Comparison of ENCODE assay signal across 17 cellular contexts in the genomic region with DNA sequence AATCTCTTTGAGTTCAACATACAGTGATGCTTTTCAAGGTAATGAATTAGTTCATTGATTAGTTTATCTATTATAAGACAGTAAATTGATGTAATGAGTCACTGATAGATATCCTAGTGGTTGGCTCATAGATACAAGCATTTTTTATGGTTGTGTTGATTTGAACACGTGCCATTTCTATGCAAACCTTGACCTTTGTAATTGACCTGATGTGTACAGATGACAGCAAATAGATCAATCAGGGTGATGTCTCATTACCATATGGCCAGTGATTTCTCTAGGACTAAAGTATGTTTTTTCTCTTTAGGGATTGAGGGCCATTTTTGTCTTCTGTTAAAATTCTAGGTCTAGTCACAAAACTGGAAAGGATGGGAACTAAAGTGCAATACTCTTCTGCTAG.
DNase-seq lines count a peak whose midpoint lies in the region; ATAC-seq and TF ChIP-seq lines count a peak whose summit lies in the region.
"Had no signal": no experiment of that assay in that cellular context is flagged by ENCODE, and none has a peak within 500 bp of the region (broad histone marks: within the 10 kb centered on the region; RNA-seq: fewer than 3 reads in every experiment).

No MANE protein-coding gene starts in this region.

- DNase-seq in NCI-H748 (lab: John Stamatoyannopoulos, UW; ENCODE audit: unreplicated experiment) (peak; percentile 36), NCI-H748 treated with DMSO at 0.1 percent for 48 hours (lab: John Stamatoyannopoulos, UW) (no peak), NCI-H146 (lab: John Stamatoyannopoulos, UW) (peak; percentile 57), endothelial cell (ENCODE audit: low spot score) (no peak)
- DNase-seq in activated CD4-positive, alpha-beta T cell treated with anti-CD3 and anti-CD28 coated beads, Interleukin-2, amount 50 U/mL, for 1 hour = no peak
- DNase-seq: C1 segment of cervical spinal cord; Calu3; CD4-positive, alpha-beta memory T cell; COR-L47; DMS53; DMS79 treated with DMSO at 0.1 percent for 48 hours; GF-D8; GOT3; HFFc6 had no signal

- H3K27me3 Mint-ChIP-seq in endothelial cell (ENCODE audit: unreplicated experiment) = no peaks in the 10 kb centered on the region
- H3K27me3 Mint-ChIP-seq: B cell had no signal

- peaks cover 27% of the 10 kb centered on the region for H3K4me1 Mint-ChIP-seq in endothelial cell (ENCODE audit: unreplicated experiment)
- H3K4me1 Mint-ChIP-seq: B cell; CD4-positive, alpha-beta memory T cell had no signal

- H3K36me3 Mint-ChIP-seq in endothelial cell (ENCODE audit: low read depth, unreplicated experiment) = no peaks in the 10 kb centered on the region
- H3K36me3 Mint-ChIP-seq: CD4-positive, alpha-beta memory T cell had no signal

- H3K9me3 Mint-ChIP-seq in endothelial cell (ENCODE audit: unreplicated experiment) = peaks cover 1% of the 10 kb centered on the region

- no peak overlapping the region for H3K4me3 Mint-ChIP-seq in endothelial cell (ENCODE audit: unreplicated experiment)
- H3K4me3 Mint-ChIP-seq: B cell; CD4-positive, alpha-beta memory T cell; HFFc6 had no signal

- no peak for TF ChIP-seq CTCF in endothelial cell (IDR thresholded peaks at IDR 0.05; ENCODE audit: unreplicated experiment)

- H3K27ac Mint-ChIP-seq in endothelial cell (ENCODE audit: unreplicated experiment) = peak overlapping the region; percentile 68
- H3K27ac Mint-ChIP-seq: B cell, HFFc6 had no signal

- ATAC-seq in HG03457 (IDR thresholded peaks at IDR 0.05; ENCODE audit: unreplicated experiment) = no peak
- ATAC-seq in GM21515 (IDR thresholded peaks at IDR 0.05; ENCODE audit: unreplicated experiment) = no peak

Comparison
In these comparisons a context has a peak if more than half of its experiments do, and no peak if none do; other contexts are left out.
1. DNase-seq: peak in NCI-H748 (single experiment) and NCI-H146 (single experiment); none in NCI-H748 treated with DMSO at 0.1 percent for 48 hours (single experiment), endothelial cell (single experiment) and activated CD4-positive, alpha-beta T cell treated with anti-CD3 and anti-CD28 coated beads, Interleukin-2, amount 50 U/mL, for 1 hour (single experiment).